2 cellular contexts compared by ENCODE assay signal in genomic region chr3:63753567-63753966, GRCh38.
A peak's percentile ranks its signal among the peaks of the same experiment; 100 is the strongest.
TF ChIP-seq lines count a peak whose summit lies in the region.

No MANE protein-coding gene starts in this region.

TF ChIP-seq in IMR-90, 13 proteins besides CTCF, POLR2A, EP300 and RAD21 (continued from another document):
- TF ChIP-seq SMC3 (IDR thresholded peaks at IDR 0.05; ENCODE audit: low read depth, low read length) (no peak), BHLHE40 (IDR thresholded peaks at IDR 0.05; ENCODE audit: low read depth, low read length) (no peak), NFE2L2 (IDR thresholded peaks at IDR 0.05; ENCODE audit: low read depth, low read length) (no peak), CEBPB (IDR thresholded peaks at IDR 0.05; ENCODE audit: low read depth, low read length) (no peak), ELK1 (IDR thresholded peaks at IDR 0.05; ENCODE audit: borderline replicate concordance, low read depth, low read length) (no peak)

TF ChIP-seq in K562, 482 proteins besides CTCF, POLR2A, EP300 and RAD21 (continued from another document):
- TF ChIP-seq MIER1 (IDR thresholded peaks at IDR 0.05; ENCODE audit: low read depth) (0 out of 2 replicates have a peak, but pooled peaks have one; percentile 66), E2F1 (CRISPR knock-in tag; IDR thresholded peaks at IDR 0.05) (no peak), REST (CRISPR knock-in tag; IDR thresholded peaks at IDR 0.05; ENCODE audit: low read depth) (0 out of 2 replicates have a peak, but pooled peaks have one; percentile 45), CBX1 (IDR thresholded peaks at IDR 0.05; ENCODE audit: low read depth) (no peak), ZBTB11 (CRISPR knock-in tag; IDR thresholded peaks at IDR 0.05) (peak in 1 of 3 experiments; percentile 93; a peak in 1 of 6 replicates), ZNF224 (CRISPR knock-in tag; IDR thresholded peaks at IDR 0.05) (no peak), SRSF7 (optimal IDR thresholded peaks at IDR 0.05; ENCODE audit: low read depth, low read length) (no peak), ZNF121 (CRISPR knock-in tag; conservative IDR thresholded peaks at IDR 0.05) (no peak)
